ENCODE assay signal across 10 cellular contexts in genomic region chr12:108822458-108823205, GRCh38. TPM values are rescaled to one million over a fixed set of nuclear protein-coding genes. Genes with fewer than 3 reads are reported as not detected.
A peak's percentile ranks its signal among the peaks of the same experiment; 100 is the strongest.
DNase-seq lines count a peak whose midpoint lies in the region; TF ChIP-seq lines count a peak whose summit lies in the region.
"Had no signal": no experiment of that assay in that cellular context is flagged by ENCODE, and none has a peak within 500 bp of the region (broad histone marks: within the 10 kb centered on the region; RNA-seq: fewer than 3 reads in every experiment).

No MANE protein-coding gene starts in this region.

- TF ChIP-seq CTCF in Calu3 (IDR thresholded peaks at IDR 0.05; ENCODE audit: unreplicated experiment) (no peak), neutrophil (IDR thresholded peaks at IDR 0.05) (no peak)

- peaks cover 46% of the 10 kb centered on the region for H3K36me3 Mint-ChIP-seq in Calu3 (ENCODE audit: insufficient read depth, unreplicated experiment)
- peaks cover 68% of the 10 kb centered on the region for H3K36me3 Mint-ChIP-seq in dendritic cell treated with granulocyte-macrophage colony-stimulating factor and Interleukin-4, amounts not matched to agents 40 ng/mL and 50 ng/mL, for 4 days (ENCODE audit: low read depth)

- peaks cover 6% of the 10 kb centered on the region for H3K36me3 ChIP-seq in neutrophil

- intact Hi-C loops in Calu3 (cut with micrococcal nuclease; ENCODE audit: unreplicated experiment) = loop anchor here (10.0 kb wide), 1 partner anchor 132 kb away; no protein-coding TSS in a partner anchor
- intact Hi-C loops in dendritic cell treated with granulocyte-macrophage colony-stimulating factor and Interleukin-4, amounts not matched to agents 40 ng/mL and 50 ng/mL, for 4 days (cut with micrococcal nuclease) = loop anchor here (5.0 kb wide), 3 partner anchors 35 to 130 kb away; partner anchors contain the start of gene SSH1

- CTCF ChIA-PET in Calu3 (lab: Charles Lee) = interaction anchor here (2.2 kb wide), 1 partner anchor 127 kb away, joined by 6 read pairs; no protein-coding TSS in a partner anchor

- no peaks in the 10 kb centered on the region for H3K27me3 ChIP-seq in neutrophil

- no peaks in the 10 kb centered on the region for H3K9me3 Mint-ChIP-seq in Calu3 (ENCODE audit: low read depth, unreplicated experiment)
- no peaks in the 10 kb centered on the region for H3K9me3 Mint-ChIP-seq in dendritic cell treated with granulocyte-macrophage colony-stimulating factor and Interleukin-4, amounts not matched to agents 40 ng/mL and 50 ng/mL, for 4 days

- H3K4me1 Mint-ChIP-seq in Calu3 (ENCODE audit: low read depth, unreplicated experiment) = peaks cover 35% of the 10 kb centered on the region
- H3K4me1 Mint-ChIP-seq in dendritic cell treated with granulocyte-macrophage colony-stimulating factor and Interleukin-4, amounts not matched to agents 40 ng/mL and 50 ng/mL, for 4 days (ENCODE audit: low read depth) = peaks cover 80% of the 10 kb centered on the region

- BruUV-seq in Calu3 (replicated peaks; lab: Mats Ljungman, UMichigan) = TSS peak; percentile 14

- H3K4me3 Mint-ChIP-seq in Calu3 (ENCODE audit: low read depth, unreplicated experiment) = no peak overlapping the region
- peak overlapping the region; percentile 26 for H3K4me3 Mint-ChIP-seq in dendritic cell treated with granulocyte-macrophage colony-stimulating factor and Interleukin-4, amounts not matched to agents 40 ng/mL and 50 ng/mL, for 4 days

- H3K27ac ChIP-seq in neutrophil = peak overlapping the region; percentile 84

- DNase-seq in Calu3 (no peak), NCI-H2227 treated with DMSO at 0.1 percent for 48 hours (lab: John Stamatoyannopoulos, UW) (peak; percentile 71), inferior parietal cortex (ENCODE audit: extremely low spot score) (no peak), hepatic stellate cell (ENCODE audit: low spot score) (no peak), NCI-H748 (lab: John Stamatoyannopoulos, UW; ENCODE audit: unreplicated experiment) (no peak)
- no peak for DNase-seq in effector CD4-positive, alpha-beta T cell
- DNase-seq: DMS53 had no signal

- peaks cover 74 to 78% of the 10 kb centered on the region in 2 experiments for H3K4me1 ChIP-seq in neutrophil (ENCODE audit: control insufficient read depth in 1 of 2, insufficient read depth in 1 of 2, low read depth in 1 of 2, low read length in 1 of 2)

- H3K4me3 ChIP-seq in neutrophil (ENCODE audit: low read depth in 1 of 2, low read length in 1 of 2) = no peak overlapping the region

- H3K9me3 ChIP-seq in neutrophil = no peaks in the 10 kb centered on the region

- no peaks in the 10 kb centered on the region for H3K27me3 Mint-ChIP-seq in Calu3 (ENCODE audit: unreplicated experiment)
- no peaks in the 10 kb centered on the region for H3K27me3 Mint-ChIP-seq in dendritic cell treated with granulocyte-macrophage colony-stimulating factor and Interleukin-4, amounts not matched to agents 40 ng/mL and 50 ng/mL, for 4 days

- peak overlapping the region; percentile 24 for H3K27ac Mint-ChIP-seq in Calu3 (ENCODE audit: unreplicated experiment)
- peak overlapping the region; percentile 87 for H3K27ac Mint-ChIP-seq in dendritic cell treated with granulocyte-macrophage colony-stimulating factor and Interleukin-4, amounts not matched to agents 40 ng/mL and 50 ng/mL, for 4 days

RNA-seq across cellular contexts. Expression of gene SSH1, which starts 34.8 kb away (rescaled TPM):
- 38.1 and 42.9 TPM in 2 replicates for total RNA-seq in Calu3 (2022)

RNA-seq across cellular contexts. Expression of gene DAO, which starts 57.3 kb away (rescaled TPM):
- not detected in 2 replicates for total RNA-seq in Calu3 (2022)
- total RNA-seq: subcutaneous adipose tissue had no signal
